ENCODE assay signal across 16 cellular contexts in genomic region chr20:36152266-36152665, GRCh38. TPM values are rescaled to one million over a fixed set of nuclear protein-coding genes. Genes with fewer than 3 reads are reported as not detected.
DNase-seq lines count a peak whose midpoint lies in the region; ATAC-seq and TF ChIP-seq lines count a peak whose summit lies in the region.
"Had no signal": no experiment of that assay in that cellular context is flagged by ENCODE, and none has a peak within 500 bp of the region (broad histone marks: within the 10 kb centered on the region; RNA-seq: fewer than 3 reads in every experiment).

No MANE protein-coding gene starts in this region.

- no peak overlapping the region for H2BK15ac ChIP-seq in IMR-90 (ENCODE audit: low read depth, low read length)

- H3K23ac ChIP-seq in IMR-90 (ENCODE audit: low read depth, low read length), result no peak overlapping the region

- H2AK9ac ChIP-seq in IMR-90 (replicated peaks; ENCODE audit: low read depth, low read length, poor library complexity), result no peak overlapping the region

- H4K8ac ChIP-seq in IMR-90 (ENCODE audit: low read depth in 2 of 2, low read length in 2 of 2), result no peak overlapping the region

- H3K27ac ChIP-seq in BLaER1 (no peak overlapping the region), IMR-90 (ENCODE audit: insufficient read depth, low read length) (no peak overlapping the region)

- H3K9ac ChIP-seq in BLaER1, result 0 out of 2 replicates have a peak overlapping the region, but pooled peaks have one; percentile 19
- H3K9ac ChIP-seq in IMR-90 (ENCODE audit: low read depth, low read length), result no peak overlapping the region

- H3K27me3 ChIP-seq in BLaER1, result no peaks in the 10 kb centered on the region
- H3K27me3 ChIP-seq in IMR-90 (ENCODE audit: control insufficient read depth, insufficient read depth, low read length), result peaks cover 7% of the 10 kb centered on the region
- H3K27me3 ChIP-seq: breast epithelium had no signal

- peak overlapping the region; percentile 61 for H2AFZ ChIP-seq in IMR-90 (replicated peaks; ENCODE audit: low read length, poor library complexity)

- H3K4me1 Mint-ChIP-seq in glutamatergic neuron (ENCODE audit: low read depth, unreplicated experiment) (peaks cover 30% of the 10 kb centered on the region), osteocyte (ENCODE audit: unreplicated experiment) (peaks cover 41% of the 10 kb centered on the region)

- peak overlapping the region; percentile 89 for H3K27ac Mint-ChIP-seq in glutamatergic neuron (ENCODE audit: unreplicated experiment)
- H3K27ac Mint-ChIP-seq in osteocyte (ENCODE audit: unreplicated experiment), result peak overlapping the region; percentile 58
- H3K27ac Mint-ChIP-seq: activated CD8-positive, alpha-beta T cell treated with anti-CD3 and anti-CD28 coated beads for 36 hours; CD4-positive, CD25-positive, alpha-beta regulatory T cell had no signal

- CTCF ChIA-PET in IMR-90 (lab: Yijun Ruan, JAX), result no interaction called here

- POLR2A ChIA-PET in IMR-90 (lab: Charles Lee; ENCODE audit: unreplicated experiment), result no interaction called here

- no peaks in the 10 kb centered on the region for H3K36me3 ChIP-seq in BLaER1
- H3K36me3 ChIP-seq in IMR-90 (ENCODE audit: control insufficient read depth, insufficient read depth, low read length), result no peaks in the 10 kb centered on the region
- H3K36me3 ChIP-seq: breast epithelium had no signal

- peaks cover 7% of the 10 kb centered on the region for H3K9me1 ChIP-seq in IMR-90 (ENCODE audit: insufficient read depth, low read length)

- no peak overlapping the region for H3K14ac ChIP-seq in IMR-90 (replicated peaks; ENCODE audit: low read depth, low read length)

- ATAC-seq in IMR-90 (ENCODE audit: low read depth), result no peak
- ATAC-seq in HG02938 (IDR thresholded peaks at IDR 0.05; ENCODE audit: unreplicated experiment), result no peak
- ATAC-seq: activated CD8-positive, alpha-beta T cell treated with anti-CD3 and anti-CD28 coated beads for 36 hours; right cardiac atrium had no signal

- H3K36me3 Mint-ChIP-seq in glutamatergic neuron (ENCODE audit: unreplicated experiment) (no peaks in the 10 kb centered on the region), osteocyte (ENCODE audit: unreplicated experiment) (no peaks in the 10 kb centered on the region)
- H3K36me3 Mint-ChIP-seq: CD4-positive, CD25-positive, alpha-beta regulatory T cell had no signal

- no peak overlapping the region for H4K5ac ChIP-seq in IMR-90 (ENCODE audit: low read depth, low read length)

- H2BK20ac ChIP-seq in IMR-90 (ENCODE audit: low read depth, low read length), result no peak overlapping the region

- H3K4ac ChIP-seq in IMR-90 (ENCODE audit: low read depth, low read length), result no peak overlapping the region

- no peak overlapping the region for H3K18ac ChIP-seq in IMR-90 (ENCODE audit: low read depth, low read length)

- H3K4me2 ChIP-seq in BLaER1 (peak overlapping the region; percentile 59), IMR-90 (ENCODE audit: low read depth, low read length) (no peak overlapping the region)

- DNase-seq in IMR-90 (no peak), glutamatergic neuron (peak; percentile 66), osteocyte (ENCODE audit: extremely low spot score, unreplicated experiment) (no peak), NCI-H1105 (lab: John Stamatoyannopoulos, UW) (no peak), HUDEP-2 (lab: John Stamatoyannopoulos, UW; ENCODE audit: unreplicated experiment in 76 of 76) (no peak)
- DNase-seq in stimulated activated CD8-positive, alpha-beta memory T cell treated with anti-CD3 and anti-CD28 coated beads, Interleukin-4, amount 100 ng/mL, for 48 hours, result no peak
- DNase-seq: activated CD8-positive, alpha-beta T cell treated with anti-CD3 and anti-CD28 coated beads for 36 hours; activated gamma-delta T cell treated with Interleukin-2 at 50 U/mL for 16 hours; CD4-positive, CD25-positive, alpha-beta regulatory T cell; dermis blood vessel endothelial cell; NCI-H1417; stimulated activated CD4-positive, alpha-beta T cell treated with anti-CD3 and anti-CD28 coated beads, Interleukin-15, amount 100 ng/mL, for 24 hours had no signal

- H3K9me3 ChIP-seq in BLaER1, result no peaks in the 10 kb centered on the region
- H3K9me3 ChIP-seq in IMR-90 (ENCODE audit: control insufficient read depth, insufficient read depth, low read length), result no peaks in the 10 kb centered on the region
- H3K9me3 ChIP-seq: breast epithelium had no signal

- H4K91ac ChIP-seq in IMR-90 (ENCODE audit: insufficient read depth, low read depth, low read length), result no peak overlapping the region

- dilution Hi-C loops in IMR-90 (cut with HindIII; ENCODE audit: low sequenced_read_pairs, unreplicated experiment), result no loop called here

- no peak overlapping the region for H3K56ac ChIP-seq in IMR-90 (ENCODE audit: extremely low read depth, insufficient read depth, low read length)

- peaks cover 6 to 14% of the 10 kb centered on the region in 2 experiments; a peak in 3 of 4 replicates for H3K79me1 ChIP-seq in IMR-90 (ENCODE audit: low read depth in 1 of 2, low read length in 2 of 2)

- H4K20me1 ChIP-seq in BLaER1 (peaks cover 16% of the 10 kb centered on the region; the same call in 1 of the 2 replicates), IMR-90 (ENCODE audit: insufficient read depth, low read length) (peaks cover 20% of the 10 kb centered on the region)

- TF ChIP-seq RAD21 in IMR-90 (IDR thresholded peaks at IDR 0.05; ENCODE audit: low read length), result no peak

- H3K4me3 ChIP-seq in BLaER1, result no peak overlapping the region
- H3K4me3 ChIP-seq in IMR-90 (ENCODE audit: insufficient read depth, low read depth, low read length), result no peak overlapping the region
- H3K4me3 ChIP-seq: breast epithelium had no signal

- TF ChIP-seq POLR2A in IMR-90 (IDR thresholded peaks at IDR 0.05; ENCODE audit: low read depth, low read length), result no peak

- peak overlapping the region; percentile 80 for H3K4me3 Mint-ChIP-seq in glutamatergic neuron (ENCODE audit: unreplicated experiment)
- no peak overlapping the region for H3K4me3 Mint-ChIP-seq in osteocyte (ENCODE audit: unreplicated experiment)
- H3K4me3 Mint-ChIP-seq: activated CD8-positive, alpha-beta T cell treated with anti-CD3 and anti-CD28 coated beads for 36 hours had no signal

- WGBS in IMR-90 (ENCODE audit: extremely low coverage in 2 of 2, insufficient read length in 1 of 2), 2 experiments, result 50% methylated on average over 3 of the region's 4 CpGs; no CpG with 5 or more reads in 1 of the 2 experiments

- H2BK5ac ChIP-seq in IMR-90 (ENCODE audit: low read depth, low read length, poor library complexity, severe bottlenecking), result no peak overlapping the region

- H3K9me3 Mint-ChIP-seq in glutamatergic neuron (ENCODE audit: unreplicated experiment) (no peaks in the 10 kb centered on the region), osteocyte (ENCODE audit: unreplicated experiment) (no peaks in the 10 kb centered on the region)
- H3K9me3 Mint-ChIP-seq: activated CD8-positive, alpha-beta T cell treated with anti-CD3 and anti-CD28 coated beads for 36 hours had no signal

- H3K27me3 Mint-ChIP-seq in glutamatergic neuron (ENCODE audit: unreplicated experiment) (peaks cover 8% of the 10 kb centered on the region), osteocyte (ENCODE audit: unreplicated experiment) (no peaks in the 10 kb centered on the region)

- in situ Hi-C loops in IMR-90 (cut with MboI; ENCODE audit: low sequenced_read_pairs), result no loop called here

- H2AK5ac ChIP-seq in IMR-90 (ENCODE audit: low read depth, low read length), result no peak overlapping the region

- BruUV-seq in IMR-90 (replicated peaks; lab: Mats Ljungman, UMichigan), result no TSS peak

- H3K4me1 ChIP-seq in BLaER1, result peaks cover 34% of the 10 kb centered on the region
- H3K4me1 ChIP-seq in IMR-90 (ENCODE audit: control insufficient read depth, insufficient read depth, low read length), result peaks cover 12% of the 10 kb centered on the region

- no peak overlapping the region for H2BK120ac ChIP-seq in IMR-90 (ENCODE audit: low read depth, low read length)

- intact Hi-C loops in IMR-90 (cut with micrococcal nuclease), result no loop called here

- TF ChIP-seq CTCF in IMR-90 (conservative IDR thresholded peaks at IDR 0.05; ENCODE audit: low read depth, low read length), result no peak
- no peak for TF ChIP-seq CTCF in glutamatergic neuron (IDR thresholded peaks at IDR 0.05; ENCODE audit: partially characterized antibody, unreplicated experiment)
- no peak for TF ChIP-seq CTCF in osteocyte (IDR thresholded peaks at IDR 0.05)

TF ChIP-seq in IMR-90, 13 proteins besides CTCF, POLR2A, EP300 and RAD21:
- TF ChIP-seq CHD1 (IDR thresholded peaks at IDR 0.05; ENCODE audit: low read depth, low read length), result no peak
- TF ChIP-seq RCOR1 (IDR thresholded peaks at IDR 0.05; ENCODE audit: insufficient replicate concordance, low read length), result no peak
- TF ChIP-seq BHLHE40 (IDR thresholded peaks at IDR 0.05; ENCODE audit: low read depth, low read length), result no peak
- TF ChIP-seq MAFK (IDR thresholded peaks at IDR 0.05; ENCODE audit: low read depth, low read length), result no peak

RNA-seq across cellular contexts. Expression of gene EPB41L1, which starts 2.3 kb away (rescaled TPM):
- total RNA-seq in IMR-90 (2012; rRNA removed), result 12.5 and 13.9 TPM in 2 replicates
- 33.6 and 33.7 TPM in 2 replicates for polyA plus RNA-seq in IMR-90 (2012; rRNA removed)
- polyA plus RNA-seq in IMR-90 (2012; cell fraction: cytosol; rRNA removed), result 25.6 and 29.3 TPM in 2 replicates
- 15.7 and 18.4 TPM in 2 replicates for polyA plus RNA-seq in IMR-90 (2012; cell fraction: nucleus; rRNA removed; ENCODE audit: low replicate concordance)
- total RNA-seq in glutamatergic neuron (ENCODE audit: unreplicated experiment), result 54.1 TPM
- total RNA-seq in osteocyte, result 31.4 and 36.9 TPM in 2 replicates
- polyA plus RNA-seq: CD4-positive, CD25-positive, alpha-beta regulatory T cell had no signal
